In genomic region chr18:62485684-62486083, GRCh38 we compare ENCODE assay signal across 9 cellular contexts. TPM values are rescaled to one million over a fixed set of nuclear protein-coding genes. Genes with fewer than 3 reads are reported as not detected.
DNase-seq lines count a peak whose midpoint lies in the region; ATAC-seq and TF ChIP-seq lines count a peak whose summit lies in the region.
"Had no signal": no experiment of that assay in that cellular context is flagged by ENCODE, and none has a peak within 500 bp of the region (broad histone marks: within the 10 kb centered on the region; RNA-seq: fewer than 3 reads in every experiment).

No MANE protein-coding gene starts in this region.

- peaks cover 5% of the 10 kb centered on the region for H3K4me1 Mint-ChIP-seq in endothelial cell (ENCODE audit: unreplicated experiment)

- H3K9me3 ChIP-seq in MG63, result peaks cover 4% of the 10 kb centered on the region; the same call in 1 of the 2 replicates
- H3K9me3 ChIP-seq in breast epithelium, result peaks cover 2 to 6% of the 10 kb centered on the region in 2 donors

- no peak overlapping the region for H3K4me3 ChIP-seq in MG63
- peak overlapping the region in 1 of 3 donors; percentile 11 for H3K4me3 ChIP-seq in breast epithelium

- H3K4me1 ChIP-seq in breast epithelium, result peaks cover 0 to 7% of the 10 kb centered on the region in 2 donors

- intact Hi-C loops in breast epithelium (cut with DNase I; ENCODE audit: low total_unique reads), result loop anchor here (10.0 kb wide), 1 partner anchor 1889 kb away; no protein-coding TSS in a partner anchor

- peak overlapping the region; percentile 70 to 82 for H3K27ac ChIP-seq in breast epithelium

- H3K27me3 ChIP-seq in MG63, result no peaks in the 10 kb centered on the region
- H3K27me3 ChIP-seq in breast epithelium, result no peaks in the 10 kb centered on the region

- H3K4me3 Mint-ChIP-seq in endothelial cell (ENCODE audit: unreplicated experiment), result no peak overlapping the region

- no peaks in the 10 kb centered on the region for H3K27me3 Mint-ChIP-seq in endothelial cell (ENCODE audit: unreplicated experiment)

- no peak for ATAC-seq in GM18505 (IDR thresholded peaks at IDR 0.05; ENCODE audit: unreplicated experiment)
- no peak for ATAC-seq in HG03460 (IDR thresholded peaks at IDR 0.05; ENCODE audit: unreplicated experiment)

- no peaks in the 10 kb centered on the region for H3K36me3 Mint-ChIP-seq in endothelial cell (ENCODE audit: low read depth, unreplicated experiment)

- TF ChIP-seq CTCF in breast epithelium (IDR thresholded peaks at IDR 0.05), result no peak
- no peak for TF ChIP-seq CTCF in endothelial cell (IDR thresholded peaks at IDR 0.05; ENCODE audit: unreplicated experiment)

- peak; percentile 17 for DNase-seq in DMS153 (lab: John Stamatoyannopoulos, UW)
- peak; percentile 78 for DNase-seq in MG63
- peak; percentile 59 to 61 for DNase-seq in breast epithelium (ENCODE audit: low spot score in 2 of 2)
- DNase-seq in mucosa of gallbladder (ENCODE audit: low spot score), result peak; percentile 38
- DNase-seq in NCI-H524 (lab: John Stamatoyannopoulos, UW), result no peak
- DNase-seq in endothelial cell (ENCODE audit: low spot score), result no peak
- DNase-seq: activated CD4-positive, CD25-positive, alpha-beta regulatory T cell treated with anti-CD3 and anti-CD28 coated beads, Interleukin-2, amount 50 U/mL, for 72 hours had no signal

- H3K27ac Mint-ChIP-seq in endothelial cell (ENCODE audit: unreplicated experiment), result no peak overlapping the region

- no peaks in the 10 kb centered on the region for H3K9me3 Mint-ChIP-seq in endothelial cell (ENCODE audit: unreplicated experiment)

- no peak for TF ChIP-seq POLR2A in breast epithelium (IDR thresholded peaks at IDR 0.05)
- TF ChIP-seq POLR2A in GM18505 (IDR thresholded peaks at IDR 0.05; ENCODE audit: borderline replicate concordance, extremely low read depth, insufficient read depth, insufficient read length), result no peak

- no peaks in the 10 kb centered on the region for H3K36me3 ChIP-seq in MG63
- no peaks in the 10 kb centered on the region for H3K36me3 ChIP-seq in breast epithelium

RNA-seq across cellular contexts. Expression of gene ZCCHC2, which starts 37.1 kb away (rescaled TPM):
- total RNA-seq in MG63 (2014; rRNA removed; shearing (Covaris generic); ENCODE audit: low replicate concordance), result 3.1 and 3.3 TPM in 2 replicates
- total RNA-seq in breast epithelium (10 to 100 TPM; 24.3 to 36.3 (median 26.2) TPM), mucosa of gallbladder (38.2 TPM), endothelial cell (ENCODE audit: unreplicated experiment) (21.0 TPM)

Comparison
In these comparisons a context has a peak if more than half of its experiments do, and no peak if none do; other contexts are left out.
1. DNase-seq: peak in DMS153 (single experiment), MG63 (single experiment), breast epithelium (2 of 2) and mucosa of gallbladder (single experiment); none in NCI-H524 (0 of 2) and endothelial cell (single experiment).